In the genomic region with DNA sequence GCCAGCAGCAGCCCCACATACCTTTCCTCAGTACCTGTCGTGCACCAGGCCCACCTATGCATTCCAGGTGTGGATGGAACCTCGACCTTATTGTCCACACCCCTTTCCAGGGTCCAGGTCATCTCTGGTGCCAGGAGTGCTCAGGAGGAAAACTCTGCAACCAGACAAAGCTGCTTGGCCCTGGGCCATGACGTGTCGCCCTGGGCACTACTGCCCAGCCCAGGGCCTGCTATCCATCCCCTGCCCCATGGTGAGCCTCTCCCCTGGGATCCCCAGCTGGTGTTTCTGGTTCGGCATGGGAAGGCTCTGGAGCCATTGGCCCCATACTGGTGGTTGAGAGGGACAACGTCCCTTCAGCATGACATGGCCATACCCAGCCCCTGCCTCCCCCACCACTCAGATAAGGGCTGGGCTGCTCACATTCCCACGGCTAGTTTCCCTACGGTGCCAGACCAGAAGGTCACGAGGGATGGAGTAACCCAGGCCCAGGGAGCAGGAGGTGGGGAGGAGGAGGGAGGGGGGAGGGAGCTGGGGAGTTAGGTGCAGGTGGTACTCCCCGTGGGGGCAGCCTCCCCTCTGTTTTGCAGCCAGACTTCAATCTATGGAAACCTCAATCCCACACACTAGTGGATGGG, we compare ENCODE assay signal across 6 cellular contexts.
A peak's percentile ranks its signal among the peaks of the same experiment; 100 is the strongest.
DNase-seq lines count a peak whose midpoint lies in the region; ATAC-seq, FAIRE-seq and TF ChIP-seq lines count a peak whose summit lies in the region.
"Not testable (repeated sequence)": the region's sequence is repeated elsewhere in the genome, so short reads cannot be mapped to it uniquely, and the experiment has no call there.

No MANE protein-coding gene starts in this region.

- H3K4me1 ChIP-seq in body of pancreas, right atrium auricular region, pancreas, suprapubic skin: not testable (repeated sequence)

- TF ChIP-seq CTCF in body of pancreas (IDR thresholded peaks at IDR 0.05); right atrium auricular region (IDR thresholded peaks at IDR 0.05); pancreas (IDR thresholded peaks at IDR 0.05); suprapubic skin (IDR thresholded peaks at IDR 0.05): not testable (repeated sequence)

- not testable (repeated sequence) for H3K4me3 ChIP-seq in body of pancreas, right atrium auricular region, pancreas, suprapubic skin

- DNase-seq in body of pancreas (peak; percentile 3 to 68 (median 32)), right atrium auricular region (ENCODE audit: low spot score) (peak; percentile 32), mesenteric fat pad (ENCODE audit: low spot score) (peak; percentile 28), pancreas (peak in 5 of 6 donors; percentile 18 to 64 (median 58)), suprapubic skin (ENCODE audit: low spot score in 2 of 2) (peak; percentile 6 to 24)
- DNase-seq in urothelium cell line (ENCODE audit: low spot score) = not testable (repeated sequence)

- FAIRE-seq in pancreas (lab: Jason Lieb, UNC) = not testable (repeated sequence)
- FAIRE-seq in urothelium cell line (lab: Jason Lieb, UNC) = peak; percentile 92

- H3K36me3 ChIP-seq in body of pancreas (replicated peaks in 1 of 2; ENCODE audit: insufficient read depth in 1 of 2, low read depth in 2 of 2); right atrium auricular region; pancreas; suprapubic skin: not testable (repeated sequence)

- 67% methylated on average over 1 of the region's 10 CpGs; no CpG with 5 or more reads in 1 of the 2 donors for WGBS in body of pancreas, 2 donors
- 39 to 68% methylated on average over 2 of the region's 10 CpGs for WGBS in pancreas, 2 donors
- no CpG with 5 or more reads among the region's 10 CpGs for WGBS in suprapubic skin

- not testable (repeated sequence) for H3K27me3 ChIP-seq in body of pancreas, right atrium auricular region, pancreas, suprapubic skin

- not testable (repeated sequence) for TF ChIP-seq EP300 in suprapubic skin (IDR thresholded peaks at IDR 0.05)

- H3K9me3 ChIP-seq in body of pancreas, right atrium auricular region, pancreas, suprapubic skin: not testable (repeated sequence)

- intact Hi-C loops in body of pancreas (cut with DNase I); pancreas (cut with DNase I): not testable (repeated sequence)

- ATAC-seq in body of pancreas = peak; percentile 74
- peak; percentile 76 to 91 (median 88) for ATAC-seq in pancreas

- not testable (repeated sequence) for TF ChIP-seq POLR2A in body of pancreas (IDR thresholded peaks at IDR 0.05); suprapubic skin (IDR thresholded peaks at IDR 0.05)

- H3K27ac ChIP-seq in body of pancreas, right atrium auricular region, pancreas, suprapubic skin: not testable (repeated sequence)
